Comparison of ENCODE assay signal across 30 cellular contexts in the genomic region with DNA sequence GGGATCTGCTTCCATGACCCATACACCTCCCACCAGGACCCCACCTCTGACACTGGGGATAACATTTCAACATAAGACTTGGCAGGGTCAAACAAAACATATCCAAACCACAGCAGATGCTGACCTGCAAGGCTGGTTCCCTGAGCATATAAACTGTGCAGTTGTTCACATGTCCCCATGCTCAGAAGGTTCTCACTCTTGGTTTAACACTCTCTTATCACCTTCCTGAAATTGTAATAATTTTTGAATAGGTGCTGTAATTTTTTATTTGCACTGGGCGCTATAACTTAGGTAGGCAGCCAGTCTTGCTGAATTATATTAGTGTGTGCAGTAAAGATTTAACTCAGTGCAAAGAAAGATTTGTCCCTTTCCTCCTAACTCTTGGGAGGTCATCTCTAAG.
"Had no signal": no experiment of that assay in that cellular context is flagged by ENCODE, and none has a peak within 500 bp of the region (broad histone marks: within the 10 kb centered on the region; RNA-seq: fewer than 3 reads in every experiment).

No MANE protein-coding gene starts in this region.

- H3K4me3 Mint-ChIP-seq: naive thymus-derived CD8-positive, alpha-beta T cell; natural killer cell treated with Interleukin-12 subunit alpha and Interleukin-12 subunit beta and Interleukin-15 and Interleukin-18, amount 100 ng/mL, for 72 hours; nephron progenitor cell; neural crest cell; stimulated activated effector memory CD8-positive, alpha-beta T cell treated with anti-CD3 and anti-CD28 coated beads, Interleukin-12 subunit alpha, Interleukin-12 subunit beta, amount 100 ng/mL, for 72 hours; stimulated activated naive B cell treated with anti-CD40 and anti-IgM and Interleukin-4, amounts not matched to agents 10 μg/mL and 1 μg/mL and 100 μg/mL, for 72 hours; stimulated activated naive CD8-positive, alpha-beta T cell treated with anti-CD3 and anti-CD28 coated beads, Interleukin-15, Interleukin-2, amounts not matched to agents 100 ng/mL and 50 ng/mL, for 24 hours had no signal

- H3K4me1 Mint-ChIP-seq: naive thymus-derived CD8-positive, alpha-beta T cell; stimulated activated effector memory CD8-positive, alpha-beta T cell treated with anti-CD3 and anti-CD28 coated beads, Interleukin-12 subunit alpha, Interleukin-12 subunit beta, amount 100 ng/mL, for 72 hours; stimulated activated naive B cell treated with anti-CD40 and anti-IgM and Interleukin-4, amounts not matched to agents 10 μg/mL and 1 μg/mL and 100 μg/mL, for 72 hours had no signal

- H3K79me2 ChIP-seq: parathyroid adenoma had no signal

- FAIRE-seq: small intestine had no signal

- H3K36me3 Mint-ChIP-seq: naive thymus-derived CD8-positive, alpha-beta T cell; stimulated activated effector memory CD8-positive, alpha-beta T cell treated with anti-CD3 and anti-CD28 coated beads, Interleukin-12 subunit alpha, Interleukin-12 subunit beta, amount 100 ng/mL, for 72 hours; stimulated activated naive B cell treated with anti-CD40 and anti-IgM and Interleukin-4, amounts not matched to agents 10 μg/mL and 1 μg/mL and 100 μg/mL, for 72 hours had no signal

- ATAC-seq: naive thymus-derived CD8-positive, alpha-beta T cell; natural killer cell treated with Interleukin-12 subunit alpha and Interleukin-12 subunit beta and Interleukin-15 and Interleukin-18, amount 100 ng/mL, for 72 hours; psoas muscle; right cardiac atrium; right lobe of liver; stimulated activated effector memory CD8-positive, alpha-beta T cell treated with anti-CD3 and anti-CD28 coated beads, Interleukin-12 subunit alpha, Interleukin-12 subunit beta, amount 100 ng/mL, for 72 hours; stimulated activated naive B cell treated with anti-CD40 and anti-IgM and Interleukin-4, amounts not matched to agents 10 μg/mL and 1 μg/mL and 100 μg/mL, for 72 hours had no signal

- DNase-seq: naive thymus-derived CD8-positive, alpha-beta T cell; nephron progenitor cell; nucleus accumbens; ovary; posterior cingulate gyrus; psoas muscle; right cardiac atrium; right lobe of liver; sigmoid colon; small intestine; stimulated activated CD4-positive, alpha-beta T cell treated with anti-CD3 and anti-CD28 coated beads, Interleukin-15, amount 100 ng/mL, for 24 hours; stimulated activated CD4-positive, alpha-beta T cell treated with anti-CD3 and anti-CD28 coated beads, Interleukin-2, amount 100 ng/mL, for 24 hours; stimulated activated CD4-positive, alpha-beta T cell treated with anti-CD3 and anti-CD28 coated beads, Interleukin-2, amount 100 ng/mL, for 48 hours; stimulated activated CD4-positive, alpha-beta T cell treated with anti-CD3 and anti-CD28 coated beads, Interleukin-4, amount 100 ng/mL, for 24 hours; stimulated activated naive B cell treated with anti-CD40 and anti-IgM and Interleukin-4, amounts not matched to agents 10 μg/mL and 1 μg/mL and 100 μg/mL, for 72 hours; stimulated activated naive CD4-positive, alpha-beta T cell treated with Interleukin-2 at 50 U/mL for 16 hours; stomach; thyroid gland; trophoblast cell; upper lobe of left lung; uterus had no signal

- H3K36me3 ChIP-seq: neutrophil, ovary, right lobe of liver, sigmoid colon, stomach, thoracic aorta, thyroid gland, tibial nerve, upper lobe of left lung, uterus had no signal

- H3K9me3 Mint-ChIP-seq: neural crest cell had no signal

- H3K27me3 ChIP-seq: neutrophil, ovary, right lobe of liver, sigmoid colon, stomach, thyroid gland, tibial nerve, upper lobe of left lung, uterus had no signal

- H2AFZ ChIP-seq: parathyroid adenoma had no signal

- H3K9me3 ChIP-seq: neutrophil, ovary, psoas muscle, right lobe of liver, sigmoid colon, stomach, thoracic aorta, thyroid gland, tibial nerve, upper lobe of left lung, uterus had no signal

- H3K9ac ChIP-seq: parathyroid adenoma had no signal

- H3K27me3 Mint-ChIP-seq: naive thymus-derived CD8-positive, alpha-beta T cell; natural killer cell treated with Interleukin-12 subunit alpha and Interleukin-12 subunit beta and Interleukin-15 and Interleukin-18, amount 100 ng/mL, for 72 hours; stimulated activated naive B cell treated with anti-CD40 and anti-IgM and Interleukin-4, amounts not matched to agents 10 μg/mL and 1 μg/mL and 100 μg/mL, for 72 hours; stimulated activated naive CD8-positive, alpha-beta T cell treated with anti-CD3 and anti-CD28 coated beads, Interleukin-15, Interleukin-2, amounts not matched to agents 100 ng/mL and 50 ng/mL, for 24 hours had no signal

- H3K27ac ChIP-seq: neutrophil, ovary, parathyroid adenoma, psoas muscle, right lobe of liver, sigmoid colon, stomach, thoracic aorta, thyroid gland, tibial nerve, upper lobe of left lung, uterus had no signal

- H3K4me1 ChIP-seq: parathyroid adenoma, psoas muscle, right lobe of liver, sigmoid colon, stomach, thyroid gland, tibial nerve, upper lobe of left lung, uterus had no signal

- H3K27ac Mint-ChIP-seq: naive thymus-derived CD8-positive, alpha-beta T cell; natural killer cell treated with Interleukin-12 subunit alpha and Interleukin-12 subunit beta and Interleukin-15 and Interleukin-18, amount 100 ng/mL, for 72 hours; nephron progenitor cell; progenitor cell of endocrine pancreas; stimulated activated effector memory CD8-positive, alpha-beta T cell treated with anti-CD3 and anti-CD28 coated beads, Interleukin-12 subunit alpha, Interleukin-12 subunit beta, amount 100 ng/mL, for 72 hours; stimulated activated naive B cell treated with anti-CD40 and anti-IgM and Interleukin-4, amounts not matched to agents 10 μg/mL and 1 μg/mL and 100 μg/mL, for 72 hours; stimulated activated naive CD8-positive, alpha-beta T cell treated with anti-CD3 and anti-CD28 coated beads, Interleukin-15, Interleukin-2, amounts not matched to agents 100 ng/mL and 50 ng/mL, for 24 hours had no signal

- H3K4me3 ChIP-seq: ovary, psoas muscle, right lobe of liver, sigmoid colon, stomach, thoracic aorta, thyroid gland, tibial nerve, upper lobe of left lung, uterus had no signal
